1 cellular context compared by ENCODE assay signal in genomic region chr13:30779608-30780007, GRCh38.
TF ChIP-seq lines count a peak whose summit lies in the region.

No MANE protein-coding gene starts in this region.

TF ChIP-seq in GM23338, 12 proteins besides CTCF, POLR2A, EP300 and RAD21 (continued from another document):
- TF ChIP-seq CREB1 (CRISPR knock-in tag; IDR thresholded peaks at IDR 0.05; ENCODE audit: low read depth) (no peak), ETS1 (IDR thresholded peaks at IDR 0.05) (no peak), NANOG (IDR thresholded peaks at IDR 0.05; ENCODE audit: borderline replicate concordance) (no peak), JUNB (IDR thresholded peaks at IDR 0.05; ENCODE audit: unreplicated experiment) (no peak), POLR2AphosphoS5 (IDR thresholded peaks at IDR 0.05; ENCODE audit: low read depth) (no peak)
